In the genomic region with DNA sequence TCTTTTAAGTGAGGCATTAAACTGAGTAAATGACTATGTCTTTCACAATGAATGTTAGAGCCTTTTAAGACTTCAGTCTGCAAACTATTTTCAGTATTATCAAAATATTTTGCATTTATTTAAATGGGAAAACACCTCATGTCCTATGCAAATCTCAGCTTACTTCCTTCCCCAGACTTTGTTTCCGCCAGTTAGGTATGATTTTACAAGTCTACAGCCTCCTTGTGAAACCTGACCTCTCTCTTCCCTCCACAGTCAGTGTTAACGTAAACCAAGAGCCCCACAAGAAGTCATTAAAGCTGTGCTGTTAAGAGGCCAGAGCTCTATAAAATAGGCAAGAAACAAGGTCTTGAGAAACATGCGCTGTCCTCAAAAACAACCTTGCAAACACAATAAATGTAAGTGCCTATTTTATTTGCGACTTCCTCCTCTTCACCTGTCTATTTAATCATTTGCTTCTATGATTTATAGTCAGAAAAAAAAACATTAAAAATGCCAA, we compare ENCODE assay signal across 8 cellular contexts. TPM values are rescaled to one million over a fixed set of nuclear protein-coding genes. Genes with fewer than 3 reads are reported as not detected.
DNase-seq lines count a peak whose midpoint lies in the region; ATAC-seq and TF ChIP-seq lines count a peak whose summit lies in the region.

No MANE protein-coding gene starts in this region.

- H3K4me3 Mint-ChIP-seq in WTC11, result peak overlapping the region; percentile 49
- no peak overlapping the region for H3K4me3 Mint-ChIP-seq in stimulated activated memory B cell treated with anti-CD40 and anti-IgM and Interleukin-4, amounts not matched to agents 10 μg/mL and 1 μg/mL and 100 μg/mL, for 72 hours

- H3K27ac Mint-ChIP-seq in WTC11, result peak overlapping the region; percentile 64
- H3K27ac Mint-ChIP-seq in stimulated activated memory B cell treated with anti-CD40 and anti-IgM and Interleukin-4, amounts not matched to agents 10 μg/mL and 1 μg/mL and 100 μg/mL, for 72 hours, result no peak overlapping the region

- TF ChIP-seq CTCF in WTC11 (IDR thresholded peaks at IDR 0.05) (no peak), omental fat pad (IDR thresholded peaks at IDR 0.05) (no peak)

- H3K27me3 Mint-ChIP-seq in WTC11 (ENCODE audit: low read depth), result no peaks in the 10 kb centered on the region; the same call in 1 of the 2 replicates
- peaks cover 20% of the 10 kb centered on the region for H3K27me3 Mint-ChIP-seq in stimulated activated memory B cell treated with anti-CD40 and anti-IgM and Interleukin-4, amounts not matched to agents 10 μg/mL and 1 μg/mL and 100 μg/mL, for 72 hours

- H3K36me3 Mint-ChIP-seq in WTC11, result no peaks in the 10 kb centered on the region
- H3K36me3 Mint-ChIP-seq in stimulated activated memory B cell treated with anti-CD40 and anti-IgM and Interleukin-4, amounts not matched to agents 10 μg/mL and 1 μg/mL and 100 μg/mL, for 72 hours, result no peaks in the 10 kb centered on the region

- H3K9me3 Mint-ChIP-seq in WTC11, result no peaks in the 10 kb centered on the region
- H3K9me3 Mint-ChIP-seq in stimulated activated memory B cell treated with anti-CD40 and anti-IgM and Interleukin-4, amounts not matched to agents 10 μg/mL and 1 μg/mL and 100 μg/mL, for 72 hours, result no peaks in the 10 kb centered on the region

- POLR2A ChIA-PET in WTC11 (lab: Charles Lee), result no interaction called here

- CTCF ChIA-PET in WTC11 (lab: Charles Lee), result interaction anchor here (0.5 to 2.4 kb wide), 6 partner anchors 9 to 286 kb away, joined by 3 to 6 read pairs (median 3); a partner anchor contains a TSS

- peak; percentile 88 for ATAC-seq in HG03066 (IDR thresholded peaks at IDR 0.05; ENCODE audit: low read depth, unreplicated experiment)
- ATAC-seq in WTC11, result peak; percentile 95
- peak; percentile 50 for ATAC-seq in stimulated activated memory B cell treated with anti-CD40 and anti-IgM and Interleukin-4, amounts not matched to agents 10 μg/mL and 1 μg/mL and 100 μg/mL, for 72 hours
- no peak for ATAC-seq in omental fat pad (ENCODE audit: low FRiP score)

- DNase-seq in NCI-H82 (lab: John Stamatoyannopoulos, UW) (peak; percentile 45), NCI-H82 treated with DMSO at 0.1 percent for 48 hours (lab: John Stamatoyannopoulos, UW; ENCODE audit: unreplicated experiment) (no peak), WTC11 (ENCODE audit: low spot score) (no peak), omental fat pad (ENCODE audit: low spot score) (no peak), hypothalamus (lab: John Stamatoyannopoulos, UW) (no peak), HT-29 (ENCODE audit: low spot score) (no peak)

- H3K4me1 Mint-ChIP-seq in WTC11, result peaks cover 38% of the 10 kb centered on the region
- peaks cover 7% of the 10 kb centered on the region for H3K4me1 Mint-ChIP-seq in stimulated activated memory B cell treated with anti-CD40 and anti-IgM and Interleukin-4, amounts not matched to agents 10 μg/mL and 1 μg/mL and 100 μg/mL, for 72 hours

TF ChIP-seq in WTC11, 78 proteins besides CTCF, POLR2A, EP300 and RAD21:
- TF ChIP-seq, protein P1, sequence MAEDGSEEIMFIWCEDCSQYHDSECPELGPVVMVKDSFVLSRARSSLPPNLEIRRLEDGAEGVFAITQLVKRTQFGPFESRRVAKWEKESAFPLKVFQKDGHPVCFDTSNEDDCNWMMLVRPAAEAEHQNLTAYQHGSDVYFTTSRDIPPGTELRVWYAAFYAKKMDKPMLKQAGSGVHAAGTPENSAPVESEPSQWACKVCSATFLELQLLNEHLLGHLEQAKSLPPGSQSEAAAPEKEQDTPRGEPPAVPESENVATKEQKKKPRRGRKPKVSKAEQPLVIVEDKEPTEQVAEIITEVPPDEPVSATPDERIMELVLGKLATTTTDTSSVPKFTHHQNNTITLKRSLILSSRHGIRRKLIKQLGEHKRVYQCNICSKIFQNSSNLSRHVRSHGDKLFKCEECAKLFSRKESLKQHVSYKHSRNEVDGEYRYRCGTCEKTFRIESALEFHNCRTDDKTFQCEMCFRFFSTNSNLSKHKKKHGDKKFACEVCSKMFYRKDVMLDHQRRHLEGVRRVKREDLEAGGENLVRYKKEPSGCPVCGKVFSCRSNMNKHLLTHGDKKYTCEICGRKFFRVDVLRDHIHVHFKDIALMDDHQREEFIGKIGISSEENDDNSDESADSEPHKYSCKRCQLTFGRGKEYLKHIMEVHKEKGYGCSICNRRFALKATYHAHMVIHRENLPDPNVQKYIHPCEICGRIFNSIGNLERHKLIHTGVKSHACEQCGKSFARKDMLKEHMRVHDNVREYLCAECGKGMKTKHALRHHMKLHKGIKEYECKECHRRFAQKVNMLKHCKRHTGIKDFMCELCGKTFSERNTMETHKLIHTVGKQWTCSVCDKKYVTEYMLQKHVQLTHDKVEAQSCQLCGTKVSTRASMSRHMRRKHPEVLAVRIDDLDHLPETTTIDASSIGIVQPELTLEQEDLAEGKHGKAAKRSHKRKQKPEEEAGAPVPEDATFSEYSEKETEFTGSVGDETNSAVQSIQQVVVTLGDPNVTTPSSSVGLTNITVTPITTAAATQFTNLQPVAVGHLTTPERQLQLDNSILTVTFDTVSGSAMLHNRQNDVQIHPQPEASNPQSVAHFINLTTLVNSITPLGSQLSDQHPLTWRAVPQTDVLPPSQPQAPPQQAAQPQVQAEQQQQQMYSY (CRISPR knock-in tag; IDR thresholded peaks at IDR 0.05), result no peak
- no peak for TF ChIP-seq EMX1 (CRISPR knock-in tag; IDR thresholded peaks at IDR 0.05)
- TF ChIP-seq, protein P2, sequence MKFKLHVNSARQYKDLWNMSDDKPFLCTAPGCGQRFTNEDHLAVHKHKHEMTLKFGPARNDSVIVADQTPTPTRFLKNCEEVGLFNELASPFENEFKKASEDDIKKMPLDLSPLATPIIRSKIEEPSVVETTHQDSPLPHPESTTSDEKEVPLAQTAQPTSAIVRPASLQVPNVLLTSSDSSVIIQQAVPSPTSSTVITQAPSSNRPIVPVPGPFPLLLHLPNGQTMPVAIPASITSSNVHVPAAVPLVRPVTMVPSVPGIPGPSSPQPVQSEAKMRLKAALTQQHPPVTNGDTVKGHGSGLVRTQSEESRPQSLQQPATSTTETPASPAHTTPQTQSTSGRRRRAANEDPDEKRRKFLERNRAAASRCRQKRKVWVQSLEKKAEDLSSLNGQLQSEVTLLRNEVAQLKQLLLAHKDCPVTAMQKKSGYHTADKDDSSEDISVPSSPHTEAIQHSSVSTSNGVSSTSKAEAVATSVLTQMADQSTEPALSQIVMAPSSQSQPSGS (CRISPR knock-in tag; IDR thresholded peaks at IDR 0.05; ENCODE audit: borderline replicate concordance, low read depth), result no peak
- TF ChIP-seq CBFB (CRISPR knock-in tag; IDR thresholded peaks at IDR 0.05; ENCODE audit: low read depth), result no peak
- TF ChIP-seq ETV6 (CRISPR knock-in tag; IDR thresholded peaks at IDR 0.05), result no peak
- TF ChIP-seq, protein P3, sequence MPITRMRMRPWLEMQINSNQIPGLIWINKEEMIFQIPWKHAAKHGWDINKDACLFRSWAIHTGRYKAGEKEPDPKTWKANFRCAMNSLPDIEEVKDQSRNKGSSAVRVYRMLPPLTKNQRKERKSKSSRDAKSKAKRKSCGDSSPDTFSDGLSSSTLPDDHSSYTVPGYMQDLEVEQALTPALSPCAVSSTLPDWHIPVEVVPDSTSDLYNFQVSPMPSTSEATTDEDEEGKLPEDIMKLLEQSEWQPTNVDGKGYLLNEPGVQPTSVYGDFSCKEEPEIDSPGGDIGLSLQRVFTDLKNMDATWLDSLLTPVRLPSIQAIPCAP (CRISPR knock-in tag; IDR thresholded peaks at IDR 0.05), result no peak
- TF ChIP-seq NFE2L1 (CRISPR knock-in tag; IDR thresholded peaks at IDR 0.05), result no peak
- no peak for TF ChIP-seq ZNF317 (CRISPR knock-in tag; IDR thresholded peaks at IDR 0.05; ENCODE audit: borderline replicate concordance, low read depth)
- TF ChIP-seq ZNF423 (CRISPR knock-in tag; IDR thresholded peaks at IDR 0.05), result no peak
- TF ChIP-seq ZNF138 (CRISPR knock-in tag; conservative IDR thresholded peaks at IDR 0.05), result no peak
- TF ChIP-seq SMAD3 (CRISPR knock-in tag; IDR thresholded peaks at IDR 0.05; ENCODE audit: borderline replicate concordance), result no peak
- no peak for TF ChIP-seq KAT7 (CRISPR knock-in tag; IDR thresholded peaks at IDR 0.05; ENCODE audit: borderline replicate concordance)
- TF ChIP-seq IRF2 (CRISPR knock-in tag; IDR thresholded peaks at IDR 0.05; ENCODE audit: borderline replicate concordance, low read depth), result no peak
- no peak for TF ChIP-seq FOXJ3 (CRISPR knock-in tag; IDR thresholded peaks at IDR 0.05; ENCODE audit: borderline replicate concordance)
- no peak for TF ChIP-seq JAZF1 (CRISPR knock-in tag; IDR thresholded peaks at IDR 0.05)
TF ChIP-seq in WTC11: peak in this region for 0.

RNA-seq across cellular contexts. Expression of a gene that starts 48.3 kb away (rescaled TPM):
- 3.6 to 6.1 TPM (median 6.0 TPM) in 3 replicates for total RNA-seq in WTC11 (2021)
- 1 to 10 TPM; 1.8 to 6.8 (median 2.9) TPM for total RNA-seq in omental fat pad
- total RNA-seq in HT-29 (2014; rRNA removed; shearing (Covaris generic)), result not detected in 2 replicates
